Comparison of ENCODE assay signal across 2 cellular contexts in the genomic region with DNA sequence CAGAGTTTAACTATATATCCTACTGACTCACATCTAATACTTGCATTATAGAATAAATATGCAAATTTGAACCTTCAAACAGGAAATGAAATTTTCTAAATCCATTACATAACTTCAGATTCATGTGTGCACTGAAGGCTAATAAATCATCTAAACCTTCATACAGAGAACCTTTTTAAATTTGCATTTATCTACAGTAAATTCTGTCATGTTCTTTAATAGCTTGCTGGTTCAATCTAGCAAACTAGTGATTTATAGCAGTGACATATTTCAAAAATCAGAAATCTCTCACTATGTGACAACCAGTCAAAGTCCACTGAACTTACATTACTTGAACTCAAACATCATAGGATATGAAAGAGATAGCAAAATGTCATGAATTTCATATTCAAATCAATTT.
TF ChIP-seq lines count a peak whose summit lies in the region.

No MANE protein-coding gene starts in this region.

TF ChIP-seq in A549, 52 proteins besides CTCF, POLR2A, EP300 and RAD21 (continued from another document):
- no peak for TF ChIP-seq ZFP36 (IDR thresholded peaks at IDR 0.05; ENCODE audit: borderline replicate concordance, partially characterized antibody)
- TF ChIP-seq FOSB (CRISPR knock-in tag; IDR thresholded peaks at IDR 0.05) = no peak
- no peak for TF ChIP-seq HDAC2 (IDR thresholded peaks at IDR 0.05)
- no peak for TF ChIP-seq HEYL (CRISPR knock-in tag; IDR thresholded peaks at IDR 0.05)
- TF ChIP-seq ESRRA (IDR thresholded peaks at IDR 0.05; ENCODE audit: borderline replicate concordance, low read length) = no peak
- no peak for TF ChIP-seq HOXB13 (CRISPR knock-in tag; IDR thresholded peaks at IDR 0.05; ENCODE audit: low read depth)
- no peak for TF ChIP-seq KDM1A (IDR thresholded peaks at IDR 0.05; ENCODE audit: low read depth)

TF ChIP-seq in K562, 482 proteins besides CTCF, POLR2A, EP300 and RAD21 (continued from another document):
- no peak for TF ChIP-seq MAFF (IDR thresholded peaks at IDR 0.05; ENCODE audit: low read length)
- TF ChIP-seq, protein P1, sequence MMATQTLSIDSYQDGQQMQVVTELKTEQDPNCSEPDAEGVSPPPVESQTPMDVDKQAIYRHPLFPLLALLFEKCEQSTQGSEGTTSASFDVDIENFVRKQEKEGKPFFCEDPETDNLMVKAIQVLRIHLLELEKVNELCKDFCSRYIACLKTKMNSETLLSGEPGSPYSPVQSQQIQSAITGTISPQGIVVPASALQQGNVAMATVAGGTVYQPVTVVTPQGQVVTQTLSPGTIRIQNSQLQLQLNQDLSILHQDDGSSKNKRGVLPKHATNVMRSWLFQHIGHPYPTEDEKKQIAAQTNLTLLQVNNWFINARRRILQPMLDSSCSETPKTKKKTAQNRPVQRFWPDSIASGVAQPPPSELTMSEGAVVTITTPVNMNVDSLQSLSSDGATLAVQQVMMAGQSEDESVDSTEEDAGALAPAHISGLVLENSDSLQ (IDR thresholded peaks at IDR 0.05) = peak; percentile 78
- no peak for TF ChIP-seq DEAF1 (CRISPR knock-in tag; IDR thresholded peaks at IDR 0.05)
- no peak for TF ChIP-seq ZNF764 (CRISPR knock-in tag; IDR thresholded peaks at IDR 0.05; ENCODE audit: low read depth)
